Comparison of ENCODE assay signal across 14 cellular contexts in the genomic region with DNA sequence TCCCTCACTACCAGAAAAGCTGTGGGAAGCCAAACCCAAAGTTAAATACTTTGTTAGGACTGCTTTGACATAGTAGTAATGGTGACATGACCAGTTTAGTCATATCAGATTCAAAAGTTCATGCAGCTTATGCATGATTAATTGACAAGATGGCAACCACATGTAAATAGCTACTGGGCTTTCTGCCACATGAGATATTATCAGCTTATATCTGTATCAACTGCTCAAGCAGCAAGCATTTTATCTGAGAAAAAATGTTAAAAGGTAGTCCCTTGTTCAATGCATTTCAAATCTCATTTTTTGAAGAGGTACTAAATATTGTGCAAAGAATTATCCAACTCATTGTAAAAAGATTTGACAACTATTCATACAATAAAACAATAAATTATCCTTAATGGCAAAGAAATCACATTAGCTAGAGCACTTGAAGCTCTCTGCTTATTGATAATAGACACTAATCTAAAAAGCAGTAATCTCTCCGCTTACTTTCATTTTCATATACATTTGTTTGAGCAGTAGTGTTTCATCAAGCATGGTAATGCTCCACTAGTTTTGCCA.
"Had no signal": no experiment of that assay in that cellular context is flagged by ENCODE, and none has a peak within 500 bp of the region (broad histone marks: within the 10 kb centered on the region; RNA-seq: fewer than 3 reads in every experiment).

No MANE protein-coding gene starts in this region.

- H3K36me3 ChIP-seq: cardiac muscle cell had no signal

- H3K27ac Mint-ChIP-seq: activated naive CD4-positive, alpha-beta T cell treated with anti-CD3 and anti-CD28 coated beads for 36 hours; activated T-helper 2 cell treated with anti-CD3 and anti-CD28 coated beads, Interferon-gamma antibody, Interleukin-2, Interleukin-4, amounts not matched to agents 10 μg/mL and 5 μg/mL and 100 μg/mL, durations not matched to agents 14 hours and 24 hours and 36 hours had no signal

- H3K9me3 Mint-ChIP-seq: neural crest cell had no signal

- H3K27ac ChIP-seq: cardiac muscle cell, dorsolateral prefrontal cortex, VCaP had no signal

- ATAC-seq: left colon; sciatic nerve; stimulated activated naive CD8-positive, alpha-beta T cell treated with anti-CD3 and anti-CD28 coated beads, Interleukin-15, Interleukin-2, amounts not matched to agents 100 U/mL and 50 U/mL, for 24 hours had no signal

- H3K27me3 ChIP-seq: cardiac muscle cell, dorsolateral prefrontal cortex had no signal

- DNase-seq: activated CD4-positive, alpha-beta T cell treated with anti-CD3 and anti-CD28 coated beads, Interleukin-2, amount 50 U/mL, for 48 hours; activated naive CD4-positive, alpha-beta T cell treated with anti-CD3 and anti-CD28 coated beads for 36 hours; dorsolateral prefrontal cortex; left colon; midbrain; stimulated activated naive CD8-positive, alpha-beta T cell treated with anti-CD3 and anti-CD28 coated beads, Interleukin-15, Interleukin-2, amounts not matched to agents 100 U/mL and 50 U/mL, for 24 hours; trophoblast cell had no signal

- H3K4me3 Mint-ChIP-seq: activated naive CD4-positive, alpha-beta T cell treated with anti-CD3 and anti-CD28 coated beads for 36 hours; neural crest cell had no signal

- H3K4me1 Mint-ChIP-seq: neural crest cell had no signal

- FAIRE-seq: islet of Langerhans had no signal

- H3K4me3 ChIP-seq: cardiac muscle cell, dorsolateral prefrontal cortex, lung had no signal
